29 cellular contexts compared by ENCODE assay signal in the genomic region with DNA sequence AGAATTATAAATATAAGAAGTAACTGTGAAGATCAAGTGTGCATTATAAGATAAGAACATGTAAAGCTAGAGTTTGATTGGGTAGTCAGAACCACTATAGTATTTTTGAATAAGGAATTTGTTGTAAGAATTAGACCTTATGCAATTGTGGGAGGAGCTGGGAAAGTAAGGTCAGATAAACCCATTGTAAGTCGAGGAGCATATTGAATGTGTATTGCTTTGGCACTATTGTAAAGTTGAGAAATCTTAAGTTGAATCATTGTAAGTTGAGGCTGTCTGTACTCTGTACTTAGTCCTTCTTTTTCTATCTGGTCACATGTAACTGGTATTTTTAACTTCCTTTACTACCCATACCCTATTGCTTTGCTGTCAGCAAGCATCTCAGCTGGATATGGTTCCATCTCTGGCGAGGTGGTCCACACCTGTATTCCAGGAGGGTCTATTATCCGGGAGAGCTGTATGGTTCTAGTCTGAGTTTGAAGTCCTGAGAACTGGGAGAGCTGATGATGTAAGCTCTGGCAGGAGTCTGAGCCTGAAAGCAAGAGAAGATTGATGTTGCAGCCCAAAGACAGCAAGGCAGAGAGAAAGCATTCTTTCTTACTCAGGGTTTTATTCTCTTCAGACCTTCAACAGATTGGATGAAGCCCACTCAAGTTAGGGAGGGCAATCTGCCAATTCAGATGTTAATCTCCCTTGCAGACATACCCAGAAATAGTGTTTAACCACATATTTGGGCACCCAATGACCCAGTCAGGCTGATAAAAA.
DNase-seq lines count a peak whose midpoint lies in the region; ATAC-seq and TF ChIP-seq lines count a peak whose summit lies in the region.
"Had no signal": no experiment of that assay in that cellular context is flagged by ENCODE, and none has a peak within 500 bp of the region (broad histone marks: within the 10 kb centered on the region; RNA-seq: fewer than 3 reads in every experiment).

No MANE protein-coding gene starts in this region.

- H3K4me1 Mint-ChIP-seq in activated naive CD4-positive, alpha-beta T cell treated with anti-CD3 and anti-CD28 coated beads for 36 hours (ENCODE audit: low read depth) = no peaks in the 10 kb centered on the region
- H3K4me1 Mint-ChIP-seq: activated naive CD8-positive, alpha-beta T cell treated with anti-CD3 and anti-CD28 coated beads, Interleukin-2, amount 10 ng/mL, durations not matched to agents 7 days and 5 days; CD8-positive, alpha-beta memory T cell had no signal

- no peaks in the 10 kb centered on the region for H3K9me3 Mint-ChIP-seq in activated naive CD4-positive, alpha-beta T cell treated with anti-CD3 and anti-CD28 coated beads for 36 hours
- H3K9me3 Mint-ChIP-seq: CD8-positive, alpha-beta memory T cell; nephron; T-helper 2 cell treated with Interferon-gamma antibody and Interleukin-4, amounts not matched to agents 5 μg/mL and 100 μg/mL, for 36 hours; type B pancreatic cell had no signal

- intact Hi-C loops in activated naive CD4-positive, alpha-beta T cell treated with anti-CD3 and anti-CD28 coated beads for 36 hours (cut with micrococcal nuclease) = no loop called here

- H3K27ac Mint-ChIP-seq in activated naive CD4-positive, alpha-beta T cell treated with anti-CD3 and anti-CD28 coated beads for 36 hours = no peak overlapping the region
- H3K27ac Mint-ChIP-seq: activated naive CD8-positive, alpha-beta T cell treated with anti-CD3 and anti-CD28 coated beads, Interleukin-2, amount 10 ng/mL, durations not matched to agents 7 days and 5 days; CD8-positive, alpha-beta memory T cell; T-helper 2 cell treated with Interferon-gamma antibody and Interleukin-4, amounts not matched to agents 5 μg/mL and 100 μg/mL, for 36 hours; type B pancreatic cell had no signal

- CTCF ChIA-PET in activated naive CD4-positive, alpha-beta T cell treated with anti-CD3 and anti-CD28 coated beads for 36 hours (lab: Charles Lee) = no interaction called here

- no peak for ATAC-seq in GM18519 (IDR thresholded peaks at IDR 0.05; ENCODE audit: low FRiP score, unreplicated experiment)
- ATAC-seq: left cardiac atrium, Panc1 had no signal

- no peaks in the 10 kb centered on the region for H3K27me3 Mint-ChIP-seq in activated naive CD4-positive, alpha-beta T cell treated with anti-CD3 and anti-CD28 coated beads for 36 hours (ENCODE audit: low read depth)
- H3K27me3 Mint-ChIP-seq: activated naive CD8-positive, alpha-beta T cell treated with anti-CD3 and anti-CD28 coated beads, Interleukin-2, amount 10 ng/mL, durations not matched to agents 7 days and 5 days; CD8-positive, alpha-beta memory T cell; type B pancreatic cell had no signal

- H3K4me3 Mint-ChIP-seq in activated naive CD4-positive, alpha-beta T cell treated with anti-CD3 and anti-CD28 coated beads for 36 hours = no peak overlapping the region
- H3K4me3 Mint-ChIP-seq: activated naive CD8-positive, alpha-beta T cell treated with anti-CD3 and anti-CD28 coated beads, Interleukin-2, amount 10 ng/mL, durations not matched to agents 7 days and 5 days; CD8-positive, alpha-beta memory T cell; nephron; T-helper 2 cell treated with Interferon-gamma antibody and Interleukin-4, amounts not matched to agents 5 μg/mL and 100 μg/mL, for 36 hours; type B pancreatic cell had no signal

- TF ChIP-seq CTCF in cardiac fibroblast (IDR thresholded peaks at IDR 0.05; ENCODE audit: low read depth, low read length) = no peak

- H3K4me3 ChIP-seq in cardiac fibroblast (replicated peaks in 1 of 2; ENCODE audit: low read depth in 2 of 2, low read length in 2 of 2) = no peak overlapping the region
- H3K4me3 ChIP-seq: esophagus muscularis mucosa, ovary had no signal

- DNase-seq in DMS79 treated with DMSO at 0.1 percent for 48 hours (lab: John Stamatoyannopoulos, UW) = peak; percentile 27
- DNase-seq in NCI-H524 (lab: John Stamatoyannopoulos, UW) = peak; percentile 32 to 71
- DNase-seq in cardiac fibroblast (ENCODE audit: low read depth in 2 of 2) = peak; percentile 16 to 51
- peak; percentile 76 for DNase-seq in iris pigment epithelial cell (ENCODE audit: low read depth)
- DNase-seq in NCI-H748 (lab: John Stamatoyannopoulos, UW; ENCODE audit: unreplicated experiment) = no peak
- DNase-seq in NCI-H1048 (lab: John Stamatoyannopoulos, UW) = no peak
- no peak for DNase-seq in activated naive CD4-positive, alpha-beta T cell treated with anti-CD3 and anti-CD28 coated beads for 36 hours
- DNase-seq: ACHN; activated CD4-positive, alpha-beta T cell treated with anti-CD3 and anti-CD28 coated beads for 48 hours; activated effector memory CD4-positive, alpha-beta T cell treated with anti-CD3 and anti-CD28 coated beads, Interleukin-2, amount 50 U/mL, for 16 hours; activated naive CD8-positive, alpha-beta T cell treated with anti-CD3 and anti-CD28 coated beads, Interleukin-2, amount 10 ng/mL, durations not matched to agents 7 days and 5 days; CD8-positive, alpha-beta memory T cell; cerebellar nuclear complex; DMS153; hypothalamus; left cardiac atrium; NCI-H1092; NCI-H187 treated with DMSO at 0.1 percent for 48 hours; NCI-H526; ovary; SHP77; small intestine; stimulated activated naive CD4-positive, alpha-beta T cell had no signal

- H3K36me3 Mint-ChIP-seq in activated naive CD4-positive, alpha-beta T cell treated with anti-CD3 and anti-CD28 coated beads for 36 hours (ENCODE audit: low read depth) = no peaks in the 10 kb centered on the region
- H3K36me3 Mint-ChIP-seq: activated naive CD8-positive, alpha-beta T cell treated with anti-CD3 and anti-CD28 coated beads, Interleukin-2, amount 10 ng/mL, durations not matched to agents 7 days and 5 days had no signal

Comparison
In these comparisons a context has a peak if more than half of its experiments do, and no peak if none do; other contexts are left out.
1. DNase-seq: peak in DMS79 treated with DMSO at 0.1 percent for 48 hours (single experiment), NCI-H524 (2 of 2), cardiac fibroblast (2 of 2) and iris pigment epithelial cell (single experiment); none in NCI-H748 (single experiment), NCI-H1048 (single experiment) and activated naive CD4-positive, alpha-beta T cell treated with anti-CD3 and anti-CD28 coated beads for 36 hours (single experiment).